Comparison of ENCODE assay signal across 8 cellular contexts in genomic region chr5:16713386-16713928, GRCh38.
DNase-seq lines count a peak whose midpoint lies in the region; ATAC-seq and TF ChIP-seq lines count a peak whose summit lies in the region.

No MANE protein-coding gene starts in this region.

- no peaks in the 10 kb centered on the region for H3K36me3 Mint-ChIP-seq in activated CD4-positive, alpha-beta T cell treated with anti-CD3 and anti-CD28 coated beads, Interleukin-2, amount 10 ng/mL, durations not matched to agents 24 days and 14 days (ENCODE audit: low read depth)
- no peaks in the 10 kb centered on the region for H3K36me3 Mint-ChIP-seq in activated CD4-positive, alpha-beta T cell treated with anti-CD3 and anti-CD28 coated beads for 36 hours (ENCODE audit: low read depth)

- no peaks in the 10 kb centered on the region for H3K9me3 Mint-ChIP-seq in activated CD4-positive, alpha-beta T cell treated with anti-CD3 and anti-CD28 coated beads, Interleukin-2, amount 10 ng/mL, durations not matched to agents 24 days and 14 days
- no peaks in the 10 kb centered on the region for H3K9me3 Mint-ChIP-seq in activated CD4-positive, alpha-beta T cell treated with anti-CD3 and anti-CD28 coated beads for 36 hours (ENCODE audit: low read depth)

- H3K27ac Mint-ChIP-seq in activated CD4-positive, alpha-beta T cell treated with anti-CD3 and anti-CD28 coated beads, Interleukin-2, amount 10 ng/mL, durations not matched to agents 24 days and 14 days = no peak overlapping the region
- H3K27ac Mint-ChIP-seq in activated CD4-positive, alpha-beta T cell treated with anti-CD3 and anti-CD28 coated beads for 36 hours = no peak overlapping the region

- H3K27ac ChIP-seq in dorsolateral prefrontal cortex = peak overlapping the region; percentile 1 to 94 (median 82)
- peak overlapping the region; percentile 84 for H3K27ac ChIP-seq in layer of hippocampus (ENCODE audit: low read depth, low read length)
- no peak overlapping the region for H3K27ac ChIP-seq in thoracic aorta

- peaks cover 6 to 8% of the 10 kb centered on the region in 2 donors for H3K4me1 ChIP-seq in thoracic aorta (ENCODE audit: control insufficient read depth in 1 of 2, low read depth in 2 of 2)

- no peaks in the 10 kb centered on the region for H3K27me3 ChIP-seq in dorsolateral prefrontal cortex
- H3K27me3 ChIP-seq in layer of hippocampus (ENCODE audit: control insufficient read depth, insufficient read depth, low read length) = no peaks in the 10 kb centered on the region
- no peaks in the 10 kb centered on the region for H3K27me3 ChIP-seq in thoracic aorta (replicated peaks; ENCODE audit: insufficient read depth)

- TF ChIP-seq CTCF in dorsolateral prefrontal cortex (IDR thresholded peaks at IDR 0.05 in 54 of 56, conservative IDR thresholded peaks at IDR 0.05 in 2 of 56; ENCODE audit: low read depth in 1 of 56, partially characterized antibody in 56 of 56) (no peak), thoracic aorta (IDR thresholded peaks at IDR 0.05) (no peak)

- H3K4me3 ChIP-seq in dorsolateral prefrontal cortex (peak overlapping the region; percentile 24 to 70 (median 55)), thoracic aorta (peak overlapping the region; percentile 58)

- no peak for ATAC-seq in activated CD4-positive, alpha-beta T cell treated with anti-CD3 and anti-CD28 coated beads for 36 hours
- ATAC-seq in thoracic aorta (ENCODE audit: insufficient number of reproducible peaks, low FRiP score, low read depth) = no peak
- no peak for ATAC-seq in HG03175 (IDR thresholded peaks at IDR 0.05; ENCODE audit: unreplicated experiment)
- no peak for ATAC-seq in HG03097 (IDR thresholded peaks at IDR 0.05; ENCODE audit: low FRiP score, unreplicated experiment)

- H3K9me3 ChIP-seq in thoracic aorta = no peaks in the 10 kb centered on the region

- no peak for DNase-seq in activated CD4-positive, alpha-beta T cell treated with anti-CD3 and anti-CD28 coated beads, Interleukin-2, amount 10 ng/mL, durations not matched to agents 24 days and 14 days
- DNase-seq in activated CD4-positive, alpha-beta T cell treated with anti-CD3 and anti-CD28 coated beads for 36 hours = no peak
- DNase-seq in dorsolateral prefrontal cortex (peak in 7 of 10 donors; percentile 61 to 76 (median 64)), thoracic aorta (ENCODE audit: low spot score) (no peak)
- no peak for DNase-seq in activated CD4-positive, alpha-beta T cell treated with anti-CD3 and anti-CD28 coated beads for 1 hour

- CTCF ChIA-PET in activated CD4-positive, alpha-beta T cell treated with anti-CD3 and anti-CD28 coated beads for 36 hours (lab: Charles Lee) = no interaction called here

- intact Hi-C loops in activated CD4-positive, alpha-beta T cell treated with anti-CD3 and anti-CD28 coated beads, Interleukin-2, amount 10 ng/mL, durations not matched to agents 24 days and 14 days (cut with micrococcal nuclease) = no loop called here
- intact Hi-C loops in activated CD4-positive, alpha-beta T cell treated with anti-CD3 and anti-CD28 coated beads for 36 hours (cut with DNase I, micrococcal nuclease) = no loop called here
- intact Hi-C loops in dorsolateral prefrontal cortex (cut with DNase I) = no loop called here

- H3K36me3 ChIP-seq in thoracic aorta = no peaks in the 10 kb centered on the region

- H3K27me3 Mint-ChIP-seq in activated CD4-positive, alpha-beta T cell treated with anti-CD3 and anti-CD28 coated beads, Interleukin-2, amount 10 ng/mL, durations not matched to agents 24 days and 14 days = peaks cover 12% of the 10 kb centered on the region
- peaks cover 4% of the 10 kb centered on the region for H3K27me3 Mint-ChIP-seq in activated CD4-positive, alpha-beta T cell treated with anti-CD3 and anti-CD28 coated beads for 36 hours

- peak overlapping the region; percentile 30 for H3K4me3 Mint-ChIP-seq in activated CD4-positive, alpha-beta T cell treated with anti-CD3 and anti-CD28 coated beads, Interleukin-2, amount 10 ng/mL, durations not matched to agents 24 days and 14 days
- H3K4me3 Mint-ChIP-seq in activated CD4-positive, alpha-beta T cell treated with anti-CD3 and anti-CD28 coated beads for 36 hours = no peak overlapping the region

- H3K4me1 Mint-ChIP-seq in activated CD4-positive, alpha-beta T cell treated with anti-CD3 and anti-CD28 coated beads, Interleukin-2, amount 10 ng/mL, durations not matched to agents 24 days and 14 days = peaks cover 3% of the 10 kb centered on the region
- no peaks in the 10 kb centered on the region for H3K4me1 Mint-ChIP-seq in activated CD4-positive, alpha-beta T cell treated with anti-CD3 and anti-CD28 coated beads for 36 hours

- POLR2A ChIA-PET in activated CD4-positive, alpha-beta T cell treated with anti-CD3 and anti-CD28 coated beads for 36 hours (lab: Charles Lee) = no interaction called here

Comparison
In these comparisons a context has a peak if more than half of its experiments do, and no peak if none do; other contexts are left out.
1. DNase-seq: peak in dorsolateral prefrontal cortex (7 of 10); none in activated CD4-positive, alpha-beta T cell treated with anti-CD3 and anti-CD28 coated beads, Interleukin-2, amount 10 ng/mL, durations not matched to agents 24 days and 14 days (single experiment), activated CD4-positive, alpha-beta T cell treated with anti-CD3 and anti-CD28 coated beads for 36 hours (single experiment), thoracic aorta (single experiment) and activated CD4-positive, alpha-beta T cell treated with anti-CD3 and anti-CD28 coated beads for 1 hour (single experiment).
2. H3K27ac ChIP-seq: peak in dorsolateral prefrontal cortex (59 of 59) and layer of hippocampus (single experiment); none in thoracic aorta (0 of 2).